8 cellular contexts compared by ENCODE assay signal in genomic region chr12:112124918-112125249, GRCh38. TPM values are rescaled to one million over a fixed set of nuclear protein-coding genes. Genes with fewer than 3 reads are reported as not detected.
DNase-seq lines count a peak whose midpoint lies in the region; ATAC-seq and TF ChIP-seq lines count a peak whose summit lies in the region.

No MANE protein-coding gene starts in this region.

- H3K27me3 ChIP-seq in BLaER1 (no peaks in the 10 kb centered on the region), ascending aorta (no peaks in the 10 kb centered on the region)

- H3K4me3 Mint-ChIP-seq in HFFc6 (peak overlapping the region; percentile 91), natural killer cell (peak overlapping the region; percentile 90)

- intact Hi-C loops in ascending aorta (cut with DNase I): loop anchor here (1.0 to 10.0 kb wide), 4 partner anchors 17 to 292 kb away; partner anchors contain the start of genes ERP29, NAA25, PTPN11 and TMEM116
- intact Hi-C loops in natural killer cell (cut with micrococcal nuclease): loop anchor here (1.0 to 10.0 kb wide), 3 partner anchors 17 to 180 kb away; partner anchors contain the start of genes ERP29, NAA25 and TMEM116

- H4K20me1 ChIP-seq in BLaER1: peaks cover 18% of the 10 kb centered on the region; the same call in 1 of the 2 replicates

- H3K4me2 ChIP-seq in BLaER1: peak overlapping the region; percentile 55

- 0 out of 2 replicates have a peak overlapping the region, but pooled peaks have one; percentile 81 for H3K27ac Mint-ChIP-seq in HFFc6
- peak overlapping the region; percentile 89 to 96 for H3K27ac Mint-ChIP-seq in natural killer cell

- no peak overlapping the region for H3K27ac ChIP-seq in BLaER1
- H3K27ac ChIP-seq in ascending aorta: no peak overlapping the region

- H3K36me3 Mint-ChIP-seq in HFFc6 (ENCODE audit: low read depth): peaks cover 5% of the 10 kb centered on the region; the same call in 1 of the 2 replicates
- no peaks in the 10 kb centered on the region for H3K36me3 Mint-ChIP-seq in natural killer cell

- no peak for TF ChIP-seq POLR2A in erythroblast (IDR thresholded peaks at IDR 0.05; ENCODE audit: low read length)

- no peak overlapping the region for H3K9ac ChIP-seq in BLaER1

- H3K4me3 ChIP-seq in BLaER1 (no peak overlapping the region), ascending aorta (peak overlapping the region; percentile 87 to 94)

- peaks cover 61% of the 10 kb centered on the region for H3K4me1 Mint-ChIP-seq in HFFc6 (ENCODE audit: low read depth)
- H3K4me1 Mint-ChIP-seq in natural killer cell: peaks cover 18 to 23% of the 10 kb centered on the region in 2 donors

- H3K4me1 ChIP-seq in BLaER1: peaks cover 49% of the 10 kb centered on the region
- H3K4me1 ChIP-seq in ascending aorta: peaks cover 15 to 29% of the 10 kb centered on the region in 2 donors

- no peak for ATAC-seq in natural killer cell

- H3K27me3 Mint-ChIP-seq in HFFc6 (ENCODE audit: insufficient read depth): no peaks in the 10 kb centered on the region; the same call in 1 of the 2 replicates
- peaks cover 4 to 8% of the 10 kb centered on the region in 2 donors for H3K27me3 Mint-ChIP-seq in natural killer cell (ENCODE audit: low read depth in 2 of 2)

- DNase-seq in HFFc6 (no peak), ascending aorta (ENCODE audit: low spot score in 2 of 2) (no peak), natural killer cell (no peak), cerebellum (ENCODE audit: low spot score) (no peak), hippocampal formation (lab: John Stamatoyannopoulos, UW) (no peak), AG08395 (ENCODE audit: low spot score) (no peak), erythroblast (lab: John Stamatoyannopoulos, UW) (no peak)

- H3K9me3 Mint-ChIP-seq in HFFc6 (no peaks in the 10 kb centered on the region), natural killer cell (no peaks in the 10 kb centered on the region)

- H3K9me3 ChIP-seq in BLaER1: no peaks in the 10 kb centered on the region
- no peaks in the 10 kb centered on the region for H3K9me3 ChIP-seq in ascending aorta

- TF ChIP-seq CTCF in HFFc6 (IDR thresholded peaks at IDR 0.05) (no peak), ascending aorta (IDR thresholded peaks at IDR 0.05) (no peak), natural killer cell (IDR thresholded peaks at IDR 0.05) (no peak)

- H3K36me3 ChIP-seq in BLaER1 (no peaks in the 10 kb centered on the region), ascending aorta (no peaks in the 10 kb centered on the region)

RNA-seq across cellular contexts. Expression of gene TRAFD1, which starts 0.5 kb away (rescaled TPM):
- total RNA-seq in HFFc6 (2021; fragmentation: NEBNext Ultra II Directional; extraction: Animal tissue kit (Norgen Biotek cat#: 25700)): 10 to 100 TPM; 22.8 to 25.1 (median 24.0) TPM
- 9.3 TPM for total RNA-seq in ascending aorta
- 10 to 100 TPM; 35.8 to 45.3 (median 45.2) TPM for total RNA-seq in natural killer cell
- total RNA-seq in cerebellum: 36.7 TPM

RNA-seq across cellular contexts. Expression of gene NAA25, which starts 16.3 kb away (rescaled TPM):
- 10 to 100 TPM; 21.2 to 26.8 (median 23.8) TPM for total RNA-seq in HFFc6 (2021; fragmentation: NEBNext Ultra II Directional; extraction: Animal tissue kit (Norgen Biotek cat#: 25700))
- total RNA-seq in ascending aorta (1.9 TPM), natural killer cell (10 to 100 TPM; 25.8 to 34.4 (median 30.7) TPM), cerebellum (41.8 TPM)
